In the genomic region with DNA sequence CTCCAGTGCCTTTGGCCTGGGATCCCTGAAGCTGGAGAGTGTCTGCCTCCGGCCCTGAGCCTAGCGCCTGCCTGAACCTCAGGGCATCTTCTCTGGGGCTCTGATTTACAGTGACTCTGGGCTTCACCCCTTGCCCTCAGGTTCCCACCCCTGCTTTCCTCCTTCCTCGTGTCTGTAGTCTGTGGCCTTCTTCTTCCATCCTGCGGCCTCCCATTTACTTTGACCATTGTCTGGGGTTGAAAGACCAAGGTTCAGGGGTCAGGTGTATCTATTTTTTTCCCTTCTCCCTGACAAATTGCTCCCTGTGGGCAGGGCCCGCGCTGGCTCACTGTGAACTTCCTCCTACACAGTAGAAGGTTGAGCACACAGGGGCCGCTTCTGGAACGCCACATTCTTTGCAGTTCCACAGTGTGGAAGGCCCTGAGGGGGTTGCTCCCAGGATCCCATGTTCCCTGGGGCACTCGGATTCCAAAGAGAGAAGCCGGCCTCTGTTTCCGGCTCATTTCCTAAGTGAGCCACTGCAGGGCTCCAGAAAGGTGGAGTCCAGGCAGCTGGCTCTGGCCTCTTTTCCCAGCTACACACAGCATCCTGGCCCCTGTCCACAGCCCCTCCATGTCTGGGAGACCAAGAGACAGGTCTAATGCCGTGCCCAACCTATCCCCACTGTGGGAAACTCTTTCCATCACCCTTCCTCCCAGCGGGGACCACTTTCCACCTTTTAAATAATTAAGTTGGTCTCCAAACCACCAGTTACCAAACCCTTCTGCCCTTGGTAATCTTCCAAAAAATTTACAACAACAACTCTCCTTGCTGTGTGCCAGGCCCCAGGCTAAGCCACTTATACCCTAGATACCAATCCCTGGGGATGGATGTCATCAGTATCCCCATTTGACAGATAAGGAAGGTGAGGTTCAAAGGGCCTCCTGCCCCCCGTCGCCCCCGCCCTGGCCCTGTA, we compare ENCODE assay signal across 8 cellular contexts.
DNase-seq lines count a peak whose midpoint lies in the region; ATAC-seq and TF ChIP-seq lines count a peak whose summit lies in the region.

No MANE protein-coding gene starts in this region.

- H3K27ac ChIP-seq in caudate nucleus (ENCODE audit: low read depth, low read length): peak overlapping the region; percentile 48
- peak overlapping the region; percentile 90 to 93 for H3K27ac ChIP-seq in tibial artery

- peak; percentile 50 for DNase-seq in activated CD8-positive, alpha-beta memory T cell treated with anti-CD3 and anti-CD28 coated beads for 24 hours
- no peak for DNase-seq in activated CD8-positive, alpha-beta memory T cell treated with anti-CD3 and anti-CD28 coated beads, Interleukin-2, amount 50 U/mL, for 4 hours
- no peak for DNase-seq in caudate nucleus (lab: John Stamatoyannopoulos, UW)
- DNase-seq in mesothelial cell of epicardium (ENCODE audit: low spot score in 2 of 2, unreplicated experiment in 2 of 2): peak in 1 of 2 experiments; percentile 41
- peak; percentile 51 to 79 for DNase-seq in tibial artery
- DNase-seq in cerebellar nuclear complex (lab: John Stamatoyannopoulos, UW): no peak
- no peak for DNase-seq in stimulated activated naive CD4-positive, alpha-beta T cell (lab: John Stamatoyannopoulos, UW)

- H3K36me3 Mint-ChIP-seq in mesothelial cell of epicardium: no peaks in the 10 kb centered on the region

- peak overlapping the region; percentile 93 for H3K27ac Mint-ChIP-seq in mesothelial cell of epicardium

- no peak for TF ChIP-seq CTCF in mesothelial cell of epicardium (IDR thresholded peaks at IDR 0.05; ENCODE audit: unreplicated experiment)
- TF ChIP-seq CTCF in tibial artery (IDR thresholded peaks at IDR 0.05): no peak

- intact Hi-C loops in tibial artery (cut with DNase I; ENCODE audit: low total_unique reads): loop anchor here (5.0 to 10.0 kb wide), 3 partner anchors 64 to 286 kb away; partner anchors contain the start of gene IER5L

- H3K4me1 Mint-ChIP-seq in mesothelial cell of epicardium: peaks cover 49% of the 10 kb centered on the region

- H3K4me3 Mint-ChIP-seq in mesothelial cell of epicardium: no peak overlapping the region

- H3K9me3 Mint-ChIP-seq in mesothelial cell of epicardium: no peaks in the 10 kb centered on the region

- no peaks in the 10 kb centered on the region for H3K36me3 ChIP-seq in tibial artery

- H3K27me3 Mint-ChIP-seq in mesothelial cell of epicardium (ENCODE audit: low read depth): no peaks in the 10 kb centered on the region

- no peak overlapping the region for H3K4me3 ChIP-seq in tibial artery

- no peak for ATAC-seq in GM18867 (IDR thresholded peaks at IDR 0.05; ENCODE audit: unreplicated experiment)

- H3K27me3 ChIP-seq in tibial artery: no peaks in the 10 kb centered on the region

- H3K4me1 ChIP-seq in tibial artery: peaks cover 19 to 96% (median 89%) of the 10 kb centered on the region in 4 donors

- H3K9me3 ChIP-seq in tibial artery: no peaks in the 10 kb centered on the region

Comparison
In these comparisons a context has a peak if more than half of its experiments do, and no peak if none do; other contexts are left out.
1. DNase-seq: peak in activated CD8-positive, alpha-beta memory T cell treated with anti-CD3 and anti-CD28 coated beads for 24 hours (single experiment) and tibial artery (2 of 2); none in activated CD8-positive, alpha-beta memory T cell treated with anti-CD3 and anti-CD28 coated beads, Interleukin-2, amount 50 U/mL, for 4 hours (single experiment), caudate nucleus (0 of 61), cerebellar nuclear complex (0 of 2) and stimulated activated naive CD4-positive, alpha-beta T cell (0 of 6).